ENCODE assay signal across 18 cellular contexts in the genomic region with DNA sequence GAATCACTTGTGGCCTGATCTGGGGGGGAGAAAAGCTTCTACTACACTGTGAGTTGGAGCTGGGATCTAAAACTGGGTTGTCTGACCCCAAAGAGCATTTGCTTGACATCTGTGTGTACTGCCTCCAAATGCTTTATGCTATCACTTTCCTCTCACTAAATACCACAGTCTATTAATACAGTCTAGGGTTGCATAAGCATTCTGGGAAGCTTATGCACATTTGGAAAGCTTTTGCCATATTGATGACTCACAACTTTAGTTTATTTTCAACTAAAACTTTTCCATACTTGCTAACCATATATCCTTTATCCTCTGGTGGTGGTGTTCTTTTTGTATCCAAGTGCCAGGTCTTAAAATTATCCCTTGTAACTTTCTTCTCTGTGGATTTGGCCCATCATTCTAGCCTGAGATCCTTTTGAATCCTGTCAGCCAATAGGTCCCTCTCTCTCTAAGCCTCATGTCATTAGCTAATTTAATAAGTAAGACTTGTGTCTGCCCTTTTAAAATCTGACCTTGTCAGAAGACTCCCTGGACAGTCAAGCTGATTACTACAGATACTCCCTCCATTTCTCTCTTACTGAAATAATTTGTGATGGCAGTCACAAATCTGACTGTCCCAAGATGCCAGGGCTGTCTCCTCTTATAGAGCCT.
A peak's percentile ranks its signal among the peaks of the same experiment; 100 is the strongest.
DNase-seq lines count a peak whose midpoint lies in the region; ATAC-seq and TF ChIP-seq lines count a peak whose summit lies in the region.
"Had no signal": no experiment of that assay in that cellular context is flagged by ENCODE, and none has a peak within 500 bp of the region (broad histone marks: within the 10 kb centered on the region; RNA-seq: fewer than 3 reads in every experiment).

No MANE protein-coding gene starts in this region.

- no peaks in the 10 kb centered on the region for H3K27me3 ChIP-seq in breast epithelium
- H3K27me3 ChIP-seq in adrenal gland, result no peaks in the 10 kb centered on the region
- no peaks in the 10 kb centered on the region for H3K27me3 ChIP-seq in heart left ventricle

- H3K9me3 ChIP-seq in breast epithelium, result no peaks in the 10 kb centered on the region
- H3K9me3 ChIP-seq in adrenal gland (replicated peaks in 1 of 3), result no peaks in the 10 kb centered on the region
- no peaks in the 10 kb centered on the region for H3K9me3 ChIP-seq in heart left ventricle

- no peak overlapping the region for H3K27ac Mint-ChIP-seq in MCF 10A (ENCODE audit: low read depth, unreplicated experiment)
- H3K27ac Mint-ChIP-seq: activated CD4-positive, alpha-beta T cell treated with anti-CD3 and anti-CD28 coated beads for 36 hours; B cell; naive thymus-derived CD4-positive, alpha-beta T cell had no signal

- no peak overlapping the region for H3K4me3 Mint-ChIP-seq in MCF 10A (ENCODE audit: unreplicated experiment)
- H3K4me3 Mint-ChIP-seq: activated CD4-positive, alpha-beta T cell treated with anti-CD3 and anti-CD28 coated beads for 36 hours; B cell; naive thymus-derived CD4-positive, alpha-beta T cell had no signal

- H3K4me1 ChIP-seq in breast epithelium, result no peaks in the 10 kb centered on the region
- peaks cover 15 to 22% of the 10 kb centered on the region in 2 donors for H3K4me1 ChIP-seq in adrenal gland (replicated peaks in 1 of 2)
- peaks cover 0 to 27% (median 17%) of the 10 kb centered on the region in 12 donors for H3K4me1 ChIP-seq in heart left ventricle

- no peaks in the 10 kb centered on the region for H3K36me3 Mint-ChIP-seq in MCF 10A (ENCODE audit: insufficient read depth, unreplicated experiment)
- H3K36me3 Mint-ChIP-seq: naive thymus-derived CD4-positive, alpha-beta T cell had no signal

- no TSS peak for BruUV-seq in MCF 10A (replicated peaks; lab: Mats Ljungman, UMichigan)

- no peaks in the 10 kb centered on the region for H3K9me3 Mint-ChIP-seq in MCF 10A (ENCODE audit: unreplicated experiment)

- no peaks in the 10 kb centered on the region for H3K36me3 ChIP-seq in breast epithelium
- H3K36me3 ChIP-seq in adrenal gland (replicated peaks in 1 of 2), result no peaks in the 10 kb centered on the region
- no peaks in the 10 kb centered on the region for H3K36me3 ChIP-seq in heart left ventricle

- intact Hi-C loops in MCF 10A (cut with micrococcal nuclease) (no loop called here), breast epithelium (cut with DNase I; ENCODE audit: low total_unique reads) (no loop called here), adrenal gland (cut with DNase I) (no loop called here), heart left ventricle (cut with DNase I) (loop anchor here in 1 of 10 donors (10.0 kb wide), 1 partner anchor 203 kb away; a partner anchor contains a TSS)

- no peaks in the 10 kb centered on the region for H3K27me3 Mint-ChIP-seq in MCF 10A (ENCODE audit: insufficient read depth, unreplicated experiment)
- H3K27me3 Mint-ChIP-seq: B cell had no signal

- peak in 3 of 4 donors; percentile 78 to 91 (median 90) for ATAC-seq in heart left ventricle
- ATAC-seq: activated CD4-positive, alpha-beta T cell treated with anti-CD3 and anti-CD28 coated beads for 36 hours; naive thymus-derived CD4-positive, alpha-beta T cell had no signal

- H3K4me3 ChIP-seq in breast epithelium (no peak overlapping the region), adrenal gland (no peak overlapping the region), heart left ventricle (no peak overlapping the region)
- H3K4me3 ChIP-seq: SK-N-MC had no signal

- POLR2A ChIA-PET in MCF 10A (lab: Yijun Ruan, JAX), result interaction anchor here (0.6 to 1.2 kb wide), 4 partner anchors 22 to 76 kb away, joined by 3 to 5 read pairs (median 3); no protein-coding TSS in a partner anchor

- DNase-seq in MCF 10A (ENCODE audit: unreplicated experiment) (peak; percentile 72), breast epithelium (ENCODE audit: low spot score in 2 of 2) (no peak), adrenal gland (peak in 1 of 7 donors; percentile 21), heart left ventricle (no peak), stromal cell of bone marrow (ENCODE audit: low read depth) (peak; percentile 81), LoVo (ENCODE audit: low spot score) (no peak), T1000 (lab: John Stamatoyannopoulos, UW) (no peak), putamen (ENCODE audit: low spot score) (no peak)
- DNase-seq: activated CD4-positive, alpha-beta T cell treated with anti-CD3 and anti-CD28 coated beads for 36 hours; activated gamma-delta T cell treated with Interleukin-2 at 50 U/mL for 16 hours; H7; MM.1S; naive thymus-derived CD4-positive, alpha-beta T cell; NCI-H526 treated with DMSO at 0.1 percent for 48 hours; stimulated activated CD4-positive, alpha-beta T cell treated with anti-CD3 and anti-CD28 coated beads, Interleukin-15, amount 100 ng/mL, for 24 hours; stimulated activated naive CD4-positive, alpha-beta T cell had no signal

- no peak for TF ChIP-seq CTCF in MCF 10A (IDR thresholded peaks at IDR 0.05; ENCODE audit: unreplicated experiment)
- no peak for TF ChIP-seq CTCF in breast epithelium (IDR thresholded peaks at IDR 0.05)
- TF ChIP-seq CTCF in adrenal gland (IDR thresholded peaks at IDR 0.05), result no peak
- no peak for TF ChIP-seq CTCF in heart left ventricle (IDR thresholded peaks at IDR 0.05)

- peaks cover 15% of the 10 kb centered on the region for H3K4me1 Mint-ChIP-seq in MCF 10A (ENCODE audit: insufficient read depth, unreplicated experiment)
- H3K4me1 Mint-ChIP-seq: activated CD4-positive, alpha-beta T cell treated with anti-CD3 and anti-CD28 coated beads for 36 hours; B cell; naive thymus-derived CD4-positive, alpha-beta T cell had no signal

- TF ChIP-seq POLR2A in breast epithelium (IDR thresholded peaks at IDR 0.05) (no peak), adrenal gland (IDR thresholded peaks at IDR 0.05) (no peak), heart left ventricle (IDR thresholded peaks at IDR 0.05) (no peak)

- H3K27ac ChIP-seq in breast epithelium (no peak overlapping the region), adrenal gland (peak overlapping the region in 4 of 5 donors; percentile 23 to 80 (median 60)), heart left ventricle (peak overlapping the region in 10 of 12 donors; percentile 9 to 55 (median 20))
- H3K27ac ChIP-seq: SK-N-MC had no signal

- CTCF ChIA-PET in MCF 10A (lab: Yijun Ruan, JAX), result interaction anchor here (1.1 kb wide), 1 partner anchor 11 kb away, joined by 4 read pairs; no protein-coding TSS in a partner anchor

Comparison
In these comparisons a context has a peak if more than half of its experiments do, and no peak if none do; other contexts are left out.
1. DNase-seq: peak in MCF 10A (single experiment) and stromal cell of bone marrow (single experiment); none in breast epithelium (0 of 2), heart left ventricle (0 of 5), LoVo (single experiment), T1000 (single experiment) and putamen (single experiment).
2. H3K27ac ChIP-seq: peak in adrenal gland (4 of 5) and heart left ventricle (10 of 12); none in breast epithelium (0 of 2).